Comparison of ENCODE assay signal across 21 cellular contexts in genomic region chr16:55264949-55265348, GRCh38. TPM values are rescaled to one million over a fixed set of nuclear protein-coding genes. Genes with fewer than 3 reads are reported as not detected.
A peak's percentile ranks its signal among the peaks of the same experiment; 100 is the strongest.
DNase-seq lines count a peak whose midpoint lies in the region; ATAC-seq and TF ChIP-seq lines count a peak whose summit lies in the region.
"Had no signal": no experiment of that assay in that cellular context is flagged by ENCODE, and none has a peak within 500 bp of the region (broad histone marks: within the 10 kb centered on the region; RNA-seq: fewer than 3 reads in every experiment).

No MANE protein-coding gene starts in this region.

- no peak for ATAC-seq in HG03520 (IDR thresholded peaks at IDR 0.05; ENCODE audit: unreplicated experiment)
- ATAC-seq: activated naive CD4-positive, alpha-beta T cell treated with anti-CD3 and anti-CD28 coated beads, Interleukin-2, amount 50 U/mL, for 72 hours; gastroesophageal sphincter; SK-N-SH treated with all-trans-retinoic acid at 6 μM for 48 hours; WTC11 had no signal

- H3K9ac ChIP-seq in adipocyte (ENCODE audit: low read length): no peak overlapping the region

- DNase-seq in DMS 273 (lab: John Stamatoyannopoulos, UW; ENCODE audit: unreplicated experiment) (peak; percentile 64), LNCaP clone FGC (ENCODE audit: low read depth) (peak; percentile 27), adipocyte (ENCODE audit: low read depth) (peak; percentile 60), prostate gland (ENCODE audit: low spot score) (peak; percentile 7), GM20000 (ENCODE audit: low spot score) (no peak), GM19238 (ENCODE audit: insufficient read length, low spot score) (no peak)
- DNase-seq: GOT3; kidney; lower lobe of right lung; MM.1S; NCI-H1694; small intestine; stimulated activated CD4-positive, alpha-beta T cell treated with anti-CD3 and anti-CD28 coated beads, Interleukin-2, amount 100 ng/mL, for 48 hours; stimulated activated naive CD4-positive, alpha-beta T cell had no signal

- TF ChIP-seq CTCF in LNCaP clone FGC (IDR thresholded peaks at IDR 0.05; ENCODE audit: control insufficient read depth, extremely low read depth, insufficient read depth): no peak
- TF ChIP-seq CTCF in prostate gland (IDR thresholded peaks at IDR 0.05): no peak
- TF ChIP-seq CTCF in GM20000 (IDR thresholded peaks at IDR 0.05; ENCODE audit: extremely low read depth, missing control alignments): no peak

- no peak overlapping the region for H3K27ac ChIP-seq in prostate gland
- H3K27ac ChIP-seq: ascending aorta, gastroesophageal sphincter, lower lobe of right lung had no signal

- H3K4me3 ChIP-seq in LNCaP clone FGC (ENCODE audit: low read depth, low read length) (no peak overlapping the region), adipocyte (ENCODE audit: low read length) (no peak overlapping the region), prostate gland (no peak overlapping the region)
- H3K4me3 ChIP-seq: ascending aorta, gastroesophageal sphincter, lower lobe of right lung had no signal

- H3K36me3 ChIP-seq in adipocyte (ENCODE audit: control insufficient read depth, insufficient read depth, low read length, severe bottlenecking) (no peaks in the 10 kb centered on the region), prostate gland (no peaks in the 10 kb centered on the region)
- H3K36me3 ChIP-seq: ascending aorta, gastroesophageal sphincter, lower lobe of right lung had no signal

- peaks cover 12% of the 10 kb centered on the region for H3K9me3 ChIP-seq in adipocyte (ENCODE audit: control insufficient read depth, low read length)
- H3K9me3 ChIP-seq in prostate gland: no peaks in the 10 kb centered on the region
- H3K9me3 ChIP-seq: ascending aorta, lower lobe of right lung had no signal

- H3K27me3 ChIP-seq in adipocyte (replicated peaks; ENCODE audit: control insufficient read depth, insufficient read depth, low read length) (peaks cover 28% of the 10 kb centered on the region), prostate gland (replicated peaks; ENCODE audit: insufficient read depth) (no peaks in the 10 kb centered on the region)
- H3K27me3 ChIP-seq: ascending aorta had no signal

- intact Hi-C loops in prostate gland (cut with DNase I): no loop called here

- WGBS in prostate gland: 43% methylated on average over 7 of the region's 7 CpGs

- H3K4me1 ChIP-seq in adipocyte (ENCODE audit: control insufficient read depth, insufficient read depth, low read length) (no peaks in the 10 kb centered on the region), prostate gland (replicated peaks) (no peaks in the 10 kb centered on the region)
- H3K4me1 ChIP-seq: ascending aorta, gastroesophageal sphincter, lower lobe of right lung had no signal

- TF ChIP-seq POLR2A in prostate gland (IDR thresholded peaks at IDR 0.05): no peak

RNA-seq across cellular contexts. Expression of gene IRX6, which starts 59.1 kb away (rescaled TPM):
- total RNA-seq in prostate gland: under 1 TPM; 0.27 to 0.28 TPM
- total RNA-seq: activated naive CD4-positive, alpha-beta T cell treated with anti-CD3 and anti-CD28 coated beads, Interleukin-2, amount 50 U/mL, for 72 hours; T-helper 2 cell treated with Interferon-gamma antibody and Interleukin-4, amounts not matched to agents 100 ng/mL and 5 ng/mL, for 36 hours had no signal

Comparison
In these comparisons a context has a peak if more than half of its experiments do, and no peak if none do; other contexts are left out.
1. DNase-seq: peak in DMS 273 (single experiment), LNCaP clone FGC (single experiment), adipocyte (single experiment) and prostate gland (single experiment); none in GM20000 (single experiment) and GM19238 (single experiment).